ENCODE assay signal across 8 cellular contexts in genomic region chr10:128047337-128047736, GRCh38.
DNase-seq lines count a peak whose midpoint lies in the region; ATAC-seq lines count a peak whose summit lies in the region.

No MANE protein-coding gene starts in this region.

- no peaks in the 10 kb centered on the region for H3K27me3 ChIP-seq in iPS DF 6.9 (ENCODE audit: control insufficient read depth, insufficient read depth, low read length)

- H3K27ac Mint-ChIP-seq in activated naive CD4-positive, alpha-beta T cell treated with anti-CD3 and anti-CD28 coated beads, Interleukin-2, amount 10 ng/mL, durations not matched to agents 7 days and 5 days, result peak overlapping the region; percentile 97

- H3K36me3 Mint-ChIP-seq in activated naive CD4-positive, alpha-beta T cell treated with anti-CD3 and anti-CD28 coated beads, Interleukin-2, amount 10 ng/mL, durations not matched to agents 7 days and 5 days, result peaks cover 33% of the 10 kb centered on the region

- no peaks in the 10 kb centered on the region for H3K9me3 Mint-ChIP-seq in activated naive CD4-positive, alpha-beta T cell treated with anti-CD3 and anti-CD28 coated beads, Interleukin-2, amount 10 ng/mL, durations not matched to agents 7 days and 5 days

- DNase-seq in SIG-M5 (lab: John Stamatoyannopoulos, UW) (peak; percentile 65), iPS DF 6.9 (ENCODE audit: low read depth, low spot score) (peak; percentile 57), hippocampal formation (lab: John Stamatoyannopoulos, UW) (no peak), cortex of kidney (lab: John Stamatoyannopoulos, UW) (no peak)
- peak; percentile 93 for DNase-seq in activated naive CD4-positive, alpha-beta T cell treated with anti-CD3 and anti-CD28 coated beads, Interleukin-2, amount 10 ng/mL, durations not matched to agents 7 days and 5 days
- DNase-seq in stimulated activated CD4-positive, alpha-beta T cell treated with anti-CD3 and anti-CD28 coated beads, Interleukin-1b, Interleukin-23, amount 100 ng/mL, for 1 hour (ENCODE audit: low read depth in 2 of 2), result peak; percentile 45 to 60

- peaks cover 66% of the 10 kb centered on the region for H3K4me1 Mint-ChIP-seq in activated naive CD4-positive, alpha-beta T cell treated with anti-CD3 and anti-CD28 coated beads, Interleukin-2, amount 10 ng/mL, durations not matched to agents 7 days and 5 days

- H3K4me3 ChIP-seq in iPS DF 6.9 (ENCODE audit: low read length), result no peak overlapping the region

- ATAC-seq in GM18858 (IDR thresholded peaks at IDR 0.05; ENCODE audit: unreplicated experiment) (peak; percentile 98), HG03039 (IDR thresholded peaks at IDR 0.05; ENCODE audit: unreplicated experiment) (peak; percentile 98)

- H3K27me3 Mint-ChIP-seq in activated naive CD4-positive, alpha-beta T cell treated with anti-CD3 and anti-CD28 coated beads, Interleukin-2, amount 10 ng/mL, durations not matched to agents 7 days and 5 days, result peaks cover 2% of the 10 kb centered on the region

- no peaks in the 10 kb centered on the region for H3K36me3 ChIP-seq in iPS DF 6.9 (ENCODE audit: control insufficient read depth, insufficient read depth, low read length)

- no peaks in the 10 kb centered on the region for H3K9me3 ChIP-seq in iPS DF 6.9 (ENCODE audit: control insufficient read depth, insufficient read depth, low read length)

- H3K27ac ChIP-seq in iPS DF 6.9 (ENCODE audit: low read length), result no peak overlapping the region

- CTCF ChIA-PET in activated naive CD4-positive, alpha-beta T cell treated with anti-CD3 and anti-CD28 coated beads, Interleukin-2, amount 10 ng/mL, durations not matched to agents 7 days and 5 days (lab: Charles Lee), result interaction anchor here (0.8 to 4.8 kb wide), 9 partner anchors 11 to 1169 kb away, joined by 3 to 37 read pairs (median 8); partner anchors contain the start of gene PTPRE

- peak overlapping the region; percentile 81 for H3K4me3 Mint-ChIP-seq in activated naive CD4-positive, alpha-beta T cell treated with anti-CD3 and anti-CD28 coated beads, Interleukin-2, amount 10 ng/mL, durations not matched to agents 7 days and 5 days

- H3K4me1 ChIP-seq in iPS DF 6.9 (ENCODE audit: control insufficient read depth, insufficient read depth, low read length), result no peaks in the 10 kb centered on the region

- no CpG with 5 or more reads among the region's 16 CpGs for WGBS in iPS DF 6.9 (ENCODE audit: insufficient coverage, insufficient read length)

Comparison
In these comparisons a context has a peak if more than half of its experiments do, and no peak if none do; other contexts are left out.
1. DNase-seq: peak in SIG-M5 (single experiment), activated naive CD4-positive, alpha-beta T cell treated with anti-CD3 and anti-CD28 coated beads, Interleukin-2, amount 10 ng/mL, durations not matched to agents 7 days and 5 days (single experiment), iPS DF 6.9 (single experiment) and stimulated activated CD4-positive, alpha-beta T cell treated with anti-CD3 and anti-CD28 coated beads, Interleukin-1b, Interleukin-23, amount 100 ng/mL, for 1 hour (2 of 2); none in hippocampal formation (0 of 2) and cortex of kidney (single experiment).